ENCODE assay signal across 34 cellular contexts in genomic region chr4:80178964-80179363, GRCh38.
"Had no signal": no experiment of that assay in that cellular context is flagged by ENCODE, and none has a peak within 500 bp of the region (broad histone marks: within the 10 kb centered on the region; RNA-seq: fewer than 3 reads in every experiment).

No MANE protein-coding gene starts in this region.

- H3K27me3 ChIP-seq: adrenal gland, brain microvascular endothelial cell, breast epithelium had no signal

- H3K4me3 ChIP-seq: adrenal gland, body of pancreas, breast epithelium had no signal

- H3K4me1 ChIP-seq: breast epithelium had no signal

- H3K36me3 ChIP-seq: adrenal gland, brain microvascular endothelial cell, breast epithelium had no signal

- H3K27ac ChIP-seq: adrenal gland, body of pancreas, brain microvascular endothelial cell, breast epithelium, VCaP had no signal

- DNase-seq: activated B cell treated with CpG ODN at 0.5 μM for 24 hours; activated CD4-positive, alpha-beta memory T cell treated with anti-CD3 and anti-CD28 coated beads for 36 hours; activated CD4-positive, alpha-beta T cell treated with anti-CD3 and anti-CD28 coated beads for 48 hours; activated CD4-positive, alpha-beta T cell treated with anti-CD3 and anti-CD28 coated beads, Interleukin-2, amount 50 U/mL, for 1 hour; activated CD4-positive, alpha-beta T cell treated with anti-CD3 and anti-CD28 coated beads, Interleukin-2, amount 50 U/mL, for 4 hours; activated CD4-positive, CD25-positive, alpha-beta regulatory T cell treated with anti-CD3 and anti-CD28 coated beads, Interleukin-2, amount 50 U/mL, for 72 hours; activated CD8-positive, alpha-beta memory T cell treated with anti-CD3 and anti-CD28 coated beads, Interleukin-2, amount 50 U/mL, for 4 hours; activated CD8-positive, alpha-beta T cell treated with anti-CD3 and anti-CD28 coated beads for 36 hours; activated effector memory CD4-positive, alpha-beta T cell treated with anti-CD3 and anti-CD28 coated beads, Interleukin-2, amount 50 U/mL, for 16 hours; activated gamma-delta T cell treated with Interleukin-2 at 50 U/mL for 16 hours; activated naive CD4-positive, alpha-beta T cell; activated naive CD4-positive, alpha-beta T cell treated with anti-CD3 and anti-CD28 coated beads for 36 hours; activated naive CD4-positive, alpha-beta T cell treated with anti-CD3 and anti-CD28 coated beads, Interleukin-2, amount 50 U/mL, for 16 hours; activated naive CD8-positive, alpha-beta T cell treated with anti-CD3 and anti-CD28 coated beads, Interleukin-2, amount 10 ng/mL, durations not matched to agents 7 days and 5 days; activated T-cell treated with anti-CD3 and anti-CD28 coated beads for 4 hours; activated T-cell treated with anti-CD3 and anti-CD28 coated beads, Interleukin-2, amount 50 U/mL, for 1 hour; activated T-cell treated with anti-CD3 and anti-CD28 coated beads, Interleukin-2, amount 50 U/mL, for 4 hours; activated T-cell treated with anti-CD3 and anti-CD28 coated beads, Interleukin-2, amount 50 U/mL, for 72 hours; adrenal gland; amniotic stem cell; aorta; body of pancreas; brain microvascular endothelial cell; central memory CD4-positive, alpha-beta T cell; T-helper 1 cell; T-helper 2 cell; T-helper 9 cell had no signal

- H3K9me3 ChIP-seq: adrenal gland had no signal

- H3K4me3 Mint-ChIP-seq: activated B cell treated with CpG ODN at 0.5 μM for 24 hours; activated CD4-positive, alpha-beta memory T cell treated with anti-CD3 and anti-CD28 coated beads for 36 hours; activated CD8-positive, alpha-beta T cell treated with anti-CD3 and anti-CD28 coated beads for 36 hours; activated naive CD4-positive, alpha-beta T cell treated with anti-CD3 and anti-CD28 coated beads for 36 hours; activated naive CD8-positive, alpha-beta T cell treated with anti-CD3 and anti-CD28 coated beads, Interleukin-2, amount 10 ng/mL, durations not matched to agents 7 days and 5 days; activated T-cell treated with anti-CD3 and anti-CD28 coated beads, Interleukin-2, amount 50 U/mL, for 4 hours; activated T-cell treated with anti-CD3 and anti-CD28 coated beads, Interleukin-2, amount 50 U/mL, for 72 hours; activated T-helper 1 cell treated with anti-CD3 and anti-CD28 coated beads, Interleukin-12 subunit alpha, Interleukin-12 subunit beta, Interleukin-2, Interleukin-4 antibody, amounts not matched to agents 30 ng/mL and 10 ng/mL and 1 ng/mL, durations not matched to agents 14 hours and 24 hours and 36 hours; activated T-helper 17 cell treated with anti-CD3 and anti-CD28 coated beads, Interleukin-2, amount 50 U/mL, for 72 hours; T-helper 1 cell treated with Interleukin-12 subunit alpha and Interleukin-12 subunit beta and Interleukin-4 antibody, amounts not matched to agents 30 μg/mL and 1 μg/mL, for 36 hours; T-helper 2 cell treated with Interferon-gamma antibody and Interleukin-4, amounts not matched to agents 5 μg/mL and 100 μg/mL, for 36 hours had no signal

- H3K27me3 Mint-ChIP-seq: activated B cell treated with CpG ODN at 0.5 μM for 24 hours; activated CD8-positive, alpha-beta T cell treated with anti-CD3 and anti-CD28 coated beads for 36 hours; activated T-helper 17 cell treated with anti-CD3 and anti-CD28 coated beads, Interleukin-2, amount 50 U/mL, for 72 hours had no signal

- ATAC-seq: activated CD8-positive, alpha-beta T cell treated with anti-CD3 and anti-CD28 coated beads for 36 hours; activated naive CD4-positive, alpha-beta T cell treated with anti-CD3 and anti-CD28 coated beads, Interleukin-2, amount 50 U/mL, for 72 hours; activated T-cell treated with anti-CD3 and anti-CD28 coated beads, Interleukin-2, amount 50 U/mL, for 4 hours; activated T-cell treated with anti-CD3 and anti-CD28 coated beads, Interleukin-2, amount 50 U/mL, for 72 hours; activated T-helper 17 cell treated with anti-CD3 and anti-CD28 coated beads, Interleukin-2, amount 50 U/mL, for 72 hours; body of pancreas had no signal

- H3K27ac Mint-ChIP-seq: activated CD4-positive, alpha-beta memory T cell treated with anti-CD3 and anti-CD28 coated beads for 36 hours; activated CD8-positive, alpha-beta T cell treated with anti-CD3 and anti-CD28 coated beads for 36 hours; activated naive CD4-positive, alpha-beta T cell treated with anti-CD3 and anti-CD28 coated beads for 36 hours; activated naive CD4-positive, alpha-beta T cell treated with anti-CD3 and anti-CD28 coated beads, Interleukin-2, amount 50 U/mL, for 72 hours; activated naive CD8-positive, alpha-beta T cell treated with anti-CD3 and anti-CD28 coated beads, Interleukin-2, amount 10 ng/mL, durations not matched to agents 7 days and 5 days; activated T-cell treated with anti-CD3 and anti-CD28 coated beads, Interleukin-2, amount 50 U/mL, for 72 hours; activated T-helper 17 cell treated with anti-CD3 and anti-CD28 coated beads, Interleukin-2, amount 50 U/mL, for 72 hours; T-helper 1 cell treated with Interleukin-12 subunit alpha and Interleukin-12 subunit beta and Interleukin-4 antibody, amounts not matched to agents 30 μg/mL and 1 μg/mL, for 36 hours; T-helper 2 cell treated with Interferon-gamma antibody and Interleukin-4, amounts not matched to agents 5 μg/mL and 100 μg/mL, for 36 hours had no signal
